ENCODE assay signal across 18 cellular contexts in genomic region chr2:159183346-159183745, GRCh38.
"Had no signal": no experiment of that assay in that cellular context is flagged by ENCODE, and none has a peak within 500 bp of the region (broad histone marks: within the 10 kb centered on the region; RNA-seq: fewer than 3 reads in every experiment).

No MANE protein-coding gene starts in this region.

- H3K27ac Mint-ChIP-seq: endodermal cell had no signal

- H3K9me3 Mint-ChIP-seq: endodermal cell; naive thymus-derived CD4-positive, alpha-beta T cell had no signal

- DNase-seq: effector CD4-positive, alpha-beta T cell; endodermal cell; esophagus squamous epithelium; foreskin fibroblast; glutamatergic neuron; kidney; left cardiac atrium; mesendoderm; naive thymus-derived CD4-positive, alpha-beta T cell; posterior cingulate gyrus; right cardiac atrium; small intestine; stimulated activated CD4-positive, alpha-beta T cell treated with anti-CD3 and anti-CD28 coated beads, Interleukin-12 subunit alpha, Interleukin-12 subunit beta, amount 100 ng/mL, for 4 hours; stimulated activated CD4-positive, alpha-beta T cell treated with anti-CD3 and anti-CD28 coated beads, Interleukin-2, amount 100 ng/mL, for 48 hours; stimulated activated naive CD4-positive, alpha-beta T cell treated with Interleukin-2 at 50 U/mL for 16 hours had no signal

- H3K36me3 Mint-ChIP-seq: naive thymus-derived CD4-positive, alpha-beta T cell had no signal

- H3K27me3 ChIP-seq: esophagus squamous epithelium, gastroesophageal sphincter, hepatocyte had no signal

- ATAC-seq: gastroesophageal sphincter; naive thymus-derived CD4-positive, alpha-beta T cell had no signal

- H3K27ac ChIP-seq: coronary artery, esophagus squamous epithelium, gastroesophageal sphincter, hepatocyte had no signal

- H3K4me3 Mint-ChIP-seq: endodermal cell; naive thymus-derived CD4-positive, alpha-beta T cell had no signal

- H3K4me3 ChIP-seq: coronary artery, esophagus squamous epithelium, gastroesophageal sphincter, hepatocyte had no signal

- H3K9me3 ChIP-seq: esophagus squamous epithelium, gastroesophageal sphincter had no signal
